1 cellular context compared by ENCODE assay signal in genomic region chr1:22137006-22137720, GRCh38.
TF ChIP-seq lines count a peak whose summit lies in the region.

No MANE protein-coding gene starts in this region.

TF ChIP-seq in H1, 55 proteins besides CTCF, POLR2A, EP300 and RAD21 (continued from another document):
- 0 out of 2 replicates have a peak, but pooled peaks have one; percentile 26 for TF ChIP-seq RBBP5 (IDR thresholded peaks at IDR 0.05; ENCODE audit: borderline replicate concordance, low read depth, low read length)
- no peak for TF ChIP-seq TEAD4 (IDR thresholded peaks at IDR 0.05; ENCODE audit: low read depth, low read length)
- TF ChIP-seq CTBP2 (IDR thresholded peaks at IDR 0.05; ENCODE audit: borderline replicate concordance, insufficient read depth, insufficient read length, low read length): peak; percentile 80
- TF ChIP-seq RFX5 (IDR thresholded peaks at IDR 0.05; ENCODE audit: borderline replicate concordance, low read depth, low read length): no peak
- no peak for TF ChIP-seq USF2 (IDR thresholded peaks at IDR 0.05; ENCODE audit: low read length)
- 0 out of 2 replicates have a peak, but pooled peaks have one; percentile 40 for TF ChIP-seq CEBPB (IDR thresholded peaks at IDR 0.05; ENCODE audit: low read depth, low read length)
TF ChIP-seq in H1: peak in this region for 4.
